In the genomic region with DNA sequence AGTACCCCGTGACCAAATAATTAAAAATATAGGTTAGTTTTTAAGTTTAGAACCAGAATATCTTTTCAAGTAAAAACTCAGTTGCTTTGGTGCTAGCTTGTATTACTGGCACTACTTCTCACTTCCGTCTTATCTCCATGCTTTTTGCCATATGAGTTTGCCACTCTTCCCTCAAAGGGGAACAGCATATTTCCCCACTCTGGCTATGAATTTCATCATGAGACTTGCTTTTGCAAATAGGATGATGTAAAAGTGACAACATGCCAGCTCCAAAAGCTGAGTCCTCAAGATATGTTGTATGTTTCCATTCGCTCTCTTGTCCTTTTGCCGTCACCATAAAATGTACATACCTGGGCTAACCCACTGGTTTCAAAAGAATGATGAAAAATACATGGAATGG, we compare ENCODE assay signal across 15 cellular contexts.
DNase-seq lines count a peak whose midpoint lies in the region; ATAC-seq and TF ChIP-seq lines count a peak whose summit lies in the region.
"Had no signal": no experiment of that assay in that cellular context is flagged by ENCODE, and none has a peak within 500 bp of the region (broad histone marks: within the 10 kb centered on the region; RNA-seq: fewer than 3 reads in every experiment).

No MANE protein-coding gene starts in this region.

- no peak for TF ChIP-seq CTCF in fibroblast of pulmonary artery (IDR thresholded peaks at IDR 0.05; ENCODE audit: low read length, missing control alignments)

- DNase-seq in CD1c-positive myeloid dendritic cell (ENCODE audit: extremely low spot score) (peak; percentile 59), M059J (ENCODE audit: low read depth) (peak; percentile 14), SKM-1 (lab: John Stamatoyannopoulos, UW; ENCODE audit: unreplicated experiment) (peak; percentile 30), fibroblast of pulmonary artery (ENCODE audit: low read depth) (peak; percentile 54), GF-D8 (lab: John Stamatoyannopoulos, UW) (no peak)
- DNase-seq in effector CD8-positive, alpha-beta T cell (lab: John Stamatoyannopoulos, UW) = no peak
- no peak for DNase-seq in stimulated activated CD8-positive, alpha-beta memory T cell treated with anti-CD3 and anti-CD28 coated beads, Interleukin-4, amount 100 ng/mL, for 48 hours
- DNase-seq: activated naive CD4-positive, alpha-beta T cell treated with Interleukin-2 at 50 U/mL for 16 hours; body of pancreas; COR-L47; GDM1; KBM-7 had no signal

- H3K4me3 ChIP-seq in fibroblast of pulmonary artery (replicated peaks; ENCODE audit: low read depth, low read length) = no peak overlapping the region
- H3K4me3 ChIP-seq: body of pancreas had no signal

- no peak for ATAC-seq in GM19467 (IDR thresholded peaks at IDR 0.05; ENCODE audit: unreplicated experiment)
- ATAC-seq: activated CD4-positive, CD25-positive, alpha-beta regulatory T cell treated with anti-CD3 and anti-CD28 coated beads, Interleukin-2, amount 50 U/mL, for 24 hours; body of pancreas; natural killer cell treated with Interleukin-12 subunit alpha and Interleukin-12 subunit beta and Interleukin-15 and Interleukin-18, amount 100 ng/mL, for 72 hours had no signal

Comparison
In these comparisons a context has a peak if more than half of its experiments do, and no peak if none do; other contexts are left out.
1. DNase-seq: peak in CD1c-positive myeloid dendritic cell (single experiment), M059J (single experiment), SKM-1 (single experiment) and fibroblast of pulmonary artery (single experiment); none in GF-D8 (single experiment), effector CD8-positive, alpha-beta T cell (single experiment) and stimulated activated CD8-positive, alpha-beta memory T cell treated with anti-CD3 and anti-CD28 coated beads, Interleukin-4, amount 100 ng/mL, for 48 hours (single experiment).